ENCODE assay signal across 11 cellular contexts in genomic region chr20:4821590-4821989, GRCh38. TPM values are rescaled to one million over a fixed set of nuclear protein-coding genes. Genes with fewer than 3 reads are reported as not detected.
DNase-seq lines count a peak whose midpoint lies in the region; TF ChIP-seq lines count a peak whose summit lies in the region.
"Had no signal": no experiment of that assay in that cellular context is flagged by ENCODE, and none has a peak within 500 bp of the region (broad histone marks: within the 10 kb centered on the region; RNA-seq: fewer than 3 reads in every experiment).

No MANE protein-coding gene starts in this region.

- peak overlapping the region; percentile 85 to 98 (median 94) for H3K4me2 ChIP-seq in BLaER1 treated with 17β-estradiol and CSF1 and Interleukin-3, amounts not matched to agents 10 nM and 100 nM

- H3K27ac ChIP-seq in BLaER1 treated with 17β-estradiol and CSF1 and Interleukin-3, amounts not matched to agents 10 nM and 100 nM: peak overlapping the region in 8 of 11 experiments; percentile 26 to 96 (median 93); a peak in 12 of 22 replicates
- no peak overlapping the region for H3K27ac ChIP-seq in WERI-Rb-1
- H3K27ac ChIP-seq: hepatocyte had no signal

- H3K27me3 Mint-ChIP-seq in IgD-negative memory B cell: no peaks in the 10 kb centered on the region
- H3K27me3 Mint-ChIP-seq in dendritic cell treated with granulocyte-macrophage colony-stimulating factor and Interleukin-4, amounts not matched to agents 40 ng/mL and 50 ng/mL, for 4 days: no peaks in the 10 kb centered on the region
- H3K27me3 Mint-ChIP-seq in nephron progenitor cell (ENCODE audit: low read depth, poor library complexity): peaks cover 61% of the 10 kb centered on the region

- H3K27ac Mint-ChIP-seq in IgD-negative memory B cell: peak overlapping the region; percentile 98 to 99 (median 99)
- peak overlapping the region; percentile 89 for H3K27ac Mint-ChIP-seq in dendritic cell treated with granulocyte-macrophage colony-stimulating factor and Interleukin-4, amounts not matched to agents 40 ng/mL and 50 ng/mL, for 4 days
- H3K27ac Mint-ChIP-seq in nephron progenitor cell: no peak overlapping the region

- H4K20me1 ChIP-seq in BLaER1 treated with 17β-estradiol and CSF1 and Interleukin-3, amounts not matched to agents 10 nM and 100 nM: peaks cover 15 to 42% (median 21%) of the 10 kb centered on the region in 11 experiments; a peak in 19 of 22 replicates

- H3K36me3 Mint-ChIP-seq in IgD-negative memory B cell: peaks cover 8% of the 10 kb centered on the region
- peaks cover 65% of the 10 kb centered on the region for H3K36me3 Mint-ChIP-seq in dendritic cell treated with granulocyte-macrophage colony-stimulating factor and Interleukin-4, amounts not matched to agents 40 ng/mL and 50 ng/mL, for 4 days (ENCODE audit: low read depth)
- no peaks in the 10 kb centered on the region for H3K36me3 Mint-ChIP-seq in nephron progenitor cell (ENCODE audit: low read depth)

- TF ChIP-seq CTCF in nephron progenitor cell (IDR thresholded peaks at IDR 0.05) (no peak), WERI-Rb-1 (IDR thresholded peaks at IDR 0.05; ENCODE audit: low read depth, low read length) (no peak)

- H3K9me3 Mint-ChIP-seq in IgD-negative memory B cell: no peaks in the 10 kb centered on the region
- H3K9me3 Mint-ChIP-seq in dendritic cell treated with granulocyte-macrophage colony-stimulating factor and Interleukin-4, amounts not matched to agents 40 ng/mL and 50 ng/mL, for 4 days: no peaks in the 10 kb centered on the region
- H3K9me3 Mint-ChIP-seq in nephron progenitor cell: no peaks in the 10 kb centered on the region

- no peak for DNase-seq in nephron progenitor cell
- no peak for DNase-seq in NCI-H446 treated with DMSO at 0.1 percent for 48 hours (lab: John Stamatoyannopoulos, UW)
- DNase-seq in WERI-Rb-1: no peak
- no peak for DNase-seq in SW 1271 (lab: John Stamatoyannopoulos, UW)
- no peak for DNase-seq in AG08395 (ENCODE audit: low spot score)
- DNase-seq: activated CD4-positive, alpha-beta T cell treated with anti-CD3 and anti-CD28 coated beads for 48 hours; NCI-H1436 had no signal

- H3K4me3 Mint-ChIP-seq in IgD-negative memory B cell (peak overlapping the region; percentile 95 to 99 (median 98)), nephron progenitor cell (peak overlapping the region; percentile 76)
- peak overlapping the region; percentile 91 for H3K4me3 Mint-ChIP-seq in dendritic cell treated with granulocyte-macrophage colony-stimulating factor and Interleukin-4, amounts not matched to agents 40 ng/mL and 50 ng/mL, for 4 days

- intact Hi-C loops in dendritic cell treated with granulocyte-macrophage colony-stimulating factor and Interleukin-4, amounts not matched to agents 40 ng/mL and 50 ng/mL, for 4 days (cut with micrococcal nuclease): no loop called here

- peak overlapping the region in 9 of 10 experiments; percentile 82 to 99 (median 93); a peak in 18 of 20 replicates for H3K4me3 ChIP-seq in BLaER1 treated with 17β-estradiol and CSF1 and Interleukin-3, amounts not matched to agents 10 nM and 100 nM
- H3K4me3 ChIP-seq in WERI-Rb-1 (ENCODE audit: low read depth, low read length): no peak overlapping the region

- H3K4me1 ChIP-seq in BLaER1 treated with 17β-estradiol and CSF1 and Interleukin-3, amounts not matched to agents 10 nM and 100 nM: peaks cover 36 to 68% (median 54%) of the 10 kb centered on the region in 10 experiments

- H3K27me3 ChIP-seq in BLaER1 treated with 17β-estradiol and CSF1 and Interleukin-3, amounts not matched to agents 10 nM and 100 nM: no peaks in the 10 kb centered on the region
- no peaks in the 10 kb centered on the region for H3K27me3 ChIP-seq in WERI-Rb-1 (ENCODE audit: insufficient read depth, low read depth, severe bottlenecking)

- H3K36me3 ChIP-seq in BLaER1 treated with 17β-estradiol and CSF1 and Interleukin-3, amounts not matched to agents 10 nM and 100 nM: peaks cover 46 to 55% (median 50%) of the 10 kb centered on the region in 11 experiments
- no peaks in the 10 kb centered on the region for H3K36me3 ChIP-seq in WERI-Rb-1

- peak overlapping the region; percentile 86 to 97 (median 94); a peak in 21 of 22 replicates for H3K9ac ChIP-seq in BLaER1 treated with 17β-estradiol and CSF1 and Interleukin-3, amounts not matched to agents 10 nM and 100 nM

- H3K9me3 ChIP-seq in BLaER1 treated with 17β-estradiol and CSF1 and Interleukin-3, amounts not matched to agents 10 nM and 100 nM (replicated peaks in 1 of 11): 0 out of 22 replicates have a peak, but pooled peaks cover 0 to 4% (median 0%) of the 10 kb centered on the region in 11 experiments
- no peaks in the 10 kb centered on the region for H3K9me3 ChIP-seq in WERI-Rb-1 (ENCODE audit: severe bottlenecking)

- H3K4me1 Mint-ChIP-seq in IgD-negative memory B cell (peaks cover 28 to 44% (median 33%) of the 10 kb centered on the region in 3 donors), nephron progenitor cell (peaks cover 20% of the 10 kb centered on the region)
- peaks cover 71% of the 10 kb centered on the region for H3K4me1 Mint-ChIP-seq in dendritic cell treated with granulocyte-macrophage colony-stimulating factor and Interleukin-4, amounts not matched to agents 40 ng/mL and 50 ng/mL, for 4 days (ENCODE audit: low read depth)

RNA-seq across cellular contexts. Expression of gene RASSF2, which starts 1.8 kb away (rescaled TPM):
- polyA plus RNA-seq in IgD-negative memory B cell: 75.6 TPM
